In the genomic region with DNA sequence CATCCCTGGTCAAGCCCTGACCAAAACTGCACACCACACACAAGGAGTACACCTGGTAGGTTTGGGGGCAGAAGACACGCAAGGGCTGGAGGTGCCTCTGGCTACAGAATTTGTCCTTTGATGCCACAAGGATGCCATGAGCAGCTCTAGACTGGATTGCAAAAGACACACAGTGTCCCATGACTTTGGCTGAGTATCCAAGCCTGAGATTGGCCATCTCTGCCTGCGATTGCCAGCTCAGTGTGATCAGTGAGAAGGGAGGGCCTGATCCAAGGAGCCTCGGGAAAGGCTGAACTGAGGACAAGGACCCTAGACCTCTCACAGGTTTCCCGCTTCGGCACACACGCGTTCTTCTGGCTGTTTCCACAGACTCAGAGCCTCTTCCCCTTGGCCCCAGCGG, we compare ENCODE assay signal across 19 cellular contexts.
"Had no signal": no experiment of that assay in that cellular context is flagged by ENCODE, and none has a peak within 500 bp of the region (broad histone marks: within the 10 kb centered on the region; RNA-seq: fewer than 3 reads in every experiment).

No MANE protein-coding gene starts in this region.

- H3K9me3 ChIP-seq: stomach, suprapubic skin, tibial nerve had no signal

- H3K36me3 ChIP-seq: stomach, suprapubic skin, tibial nerve had no signal

- ATAC-seq: activated T-cell treated with anti-CD3 and anti-CD28 coated beads, Interleukin-2, amount 50 U/mL, for 72 hours; natural killer cell treated with Interleukin-12 subunit alpha and Interleukin-12 subunit beta and Interleukin-15 and Interleukin-18, amount 100 ng/mL, for 72 hours had no signal

- H3K27ac ChIP-seq: epithelial cell of prostate, suprapubic skin, tibial nerve had no signal

- H3K4me3 ChIP-seq: stomach, suprapubic skin, tibial nerve had no signal

- H3K4me1 Mint-ChIP-seq: activated B cell treated with CpG ODN at 0.5 μM for 24 hours had no signal

- H3K27ac Mint-ChIP-seq: activated B cell treated with CpG ODN at 0.5 μM for 24 hours; activated CD4-positive, alpha-beta memory T cell treated with anti-CD3 and anti-CD28 coated beads, Interleukin-2, amount 10 ng/mL, durations not matched to agents 7 days and 5 days; activated naive CD4-positive, alpha-beta T cell treated with anti-CD3 and anti-CD28 coated beads for 36 hours; activated T-cell treated with anti-CD3 and anti-CD28 coated beads, Interleukin-2, amount 50 U/mL, for 72 hours; natural killer cell treated with Interleukin-12 subunit alpha and Interleukin-12 subunit beta and Interleukin-15 and Interleukin-18, amount 100 ng/mL, for 72 hours had no signal

- H3K9me3 Mint-ChIP-seq: activated CD4-positive, alpha-beta memory T cell treated with anti-CD3 and anti-CD28 coated beads, Interleukin-2, amount 10 ng/mL, durations not matched to agents 7 days and 5 days; activated naive CD4-positive, alpha-beta T cell treated with anti-CD3 and anti-CD28 coated beads for 36 hours; natural killer cell treated with Interleukin-12 subunit alpha and Interleukin-12 subunit beta and Interleukin-15 and Interleukin-18, amount 100 ng/mL, for 72 hours had no signal

- H3K4me3 Mint-ChIP-seq: activated B cell treated with CpG ODN at 0.5 μM for 24 hours; activated CD4-positive, alpha-beta memory T cell treated with anti-CD3 and anti-CD28 coated beads, Interleukin-2, amount 10 ng/mL, durations not matched to agents 7 days and 5 days; activated naive CD4-positive, alpha-beta T cell treated with anti-CD3 and anti-CD28 coated beads for 36 hours; activated naive CD8-positive, alpha-beta T cell treated with anti-CD3 and anti-CD28 coated beads, Interleukin-2, amount 10 ng/mL, durations not matched to agents 7 days and 5 days; activated T-cell treated with anti-CD3 and anti-CD28 coated beads, Interleukin-2, amount 50 U/mL, for 72 hours; natural killer cell treated with Interleukin-12 subunit alpha and Interleukin-12 subunit beta and Interleukin-15 and Interleukin-18, amount 100 ng/mL, for 72 hours had no signal

- H3K27me3 Mint-ChIP-seq: activated B cell treated with CpG ODN at 0.5 μM for 24 hours; activated CD4-positive, alpha-beta memory T cell treated with anti-CD3 and anti-CD28 coated beads, Interleukin-2, amount 10 ng/mL, durations not matched to agents 7 days and 5 days; activated naive CD8-positive, alpha-beta T cell treated with anti-CD3 and anti-CD28 coated beads, Interleukin-2, amount 10 ng/mL, durations not matched to agents 7 days and 5 days; natural killer cell treated with Interleukin-12 subunit alpha and Interleukin-12 subunit beta and Interleukin-15 and Interleukin-18, amount 100 ng/mL, for 72 hours had no signal

- H3K27me3 ChIP-seq: stomach, suprapubic skin, tibial nerve had no signal

- DNase-seq: activated B cell treated with CpG ODN at 0.5 μM for 24 hours; activated CD4-positive, alpha-beta memory T cell treated with anti-CD3 and anti-CD28 coated beads, Interleukin-2, amount 10 ng/mL, durations not matched to agents 7 days and 5 days; activated CD4-positive, alpha-beta T cell treated with anti-CD3 and anti-CD28 coated beads for 48 hours; activated effector memory CD4-positive, alpha-beta T cell treated with Interleukin-2 at 50 U/mL for 16 hours; activated naive CD4-positive, alpha-beta T cell treated with anti-CD3 and anti-CD28 coated beads for 36 hours; activated naive CD8-positive, alpha-beta T cell treated with anti-CD3 and anti-CD28 coated beads, Interleukin-2, amount 10 ng/mL, durations not matched to agents 7 days and 5 days; activated T-cell treated with anti-CD3 and anti-CD28 coated beads, Interleukin-2, amount 50 U/mL, for 72 hours; amniotic stem cell; kidney; nucleus accumbens; retina; stimulated activated CD4-positive, alpha-beta T cell treated with anti-CD3 and anti-CD28 coated beads, Interleukin-12 subunit alpha, Interleukin-12 subunit beta, amount 100 ng/mL, for 4 hours; stimulated activated CD4-positive, alpha-beta T cell treated with anti-CD3 and anti-CD28 coated beads, Interleukin-4, amount 100 ng/mL, for 4 hours; stomach; T1000 had no signal
